2 cellular contexts compared by ENCODE assay signal in genomic region chr1:228148196-228148861, GRCh38.
TF ChIP-seq lines count a peak whose summit lies in the region.

No MANE protein-coding gene starts in this region.

TF ChIP-seq in HCT116, 20 proteins besides CTCF, POLR2A, EP300 and RAD21:
- TF ChIP-seq ZBTB33 (IDR thresholded peaks at IDR 0.05; ENCODE audit: extremely low read depth, insufficient replicate concordance, low read length) (no peak), ZNF274 (IDR thresholded peaks at IDR 0.05; ENCODE audit: low read depth, low read length) (no peak), EZH2phosphoT487 (IDR thresholded peaks at IDR 0.05; ENCODE audit: borderline replicate concordance) (no peak), ELF1 (IDR thresholded peaks at IDR 0.05; ENCODE audit: borderline replicate concordance, low read depth) (no peak), MAX (IDR thresholded peaks at IDR 0.05) (no peak), CBX3 (IDR thresholded peaks at IDR 0.05; ENCODE audit: low read depth) (no peak), FOSL1 (IDR thresholded peaks at IDR 0.05; ENCODE audit: low read depth) (no peak), EGR1 (IDR thresholded peaks at IDR 0.05; ENCODE audit: low read depth) (no peak), SRF (IDR thresholded peaks at IDR 0.05; ENCODE audit: low read depth) (no peak), POLR2AphosphoS5 (IDR thresholded peaks at IDR 0.05; ENCODE audit: low read depth, low read length) (no peak), ZFX (IDR thresholded peaks at IDR 0.05) (no peak), YY1 (IDR thresholded peaks at IDR 0.05; ENCODE audit: extremely low read depth, insufficient replicate concordance, low read depth, low read length) (no peak), JUND (IDR thresholded peaks at IDR 0.05) (no peak), TCF7L2 (IDR thresholded peaks at IDR 0.05; ENCODE audit: borderline replicate concordance, extremely low read depth, insufficient read depth, insufficient read length) (no peak), ATF3 (IDR thresholded peaks at IDR 0.05) (no peak)
TF ChIP-seq in HCT116: peak in this region for 0.

TF ChIP-seq in GM12878, 131 proteins besides CTCF, POLR2A, EP300 and RAD21:
- no peak for TF ChIP-seq CBFB (IDR thresholded peaks at IDR 0.05; ENCODE audit: low read depth)
- no peak for TF ChIP-seq SREBF2 (IDR thresholded peaks at IDR 0.05; ENCODE audit: low read length)
- no peak for TF ChIP-seq EED (IDR thresholded peaks at IDR 0.05; ENCODE audit: low read depth)
- no peak for TF ChIP-seq BHLHE40 (IDR thresholded peaks at IDR 0.05; ENCODE audit: borderline replicate concordance in 1 of 2, low read depth in 2 of 2, low read length in 1 of 2)
- no peak for TF ChIP-seq ZBED1 (IDR thresholded peaks at IDR 0.05; ENCODE audit: borderline replicate concordance)
- TF ChIP-seq FOXK2 (IDR thresholded peaks at IDR 0.05), result no peak
- no peak for TF ChIP-seq MEF2B (IDR thresholded peaks at IDR 0.05; ENCODE audit: partially characterized antibody, poor library complexity, severe bottlenecking)
